31 cellular contexts compared by ENCODE assay signal in genomic region chr6:101429845-101430244, GRCh38. TPM values are rescaled to one million over a fixed set of nuclear protein-coding genes. Genes with fewer than 3 reads are reported as not detected.
"Had no signal": no experiment of that assay in that cellular context is flagged by ENCODE, and none has a peak within 500 bp of the region (broad histone marks: within the 10 kb centered on the region; RNA-seq: fewer than 3 reads in every experiment).

No MANE protein-coding gene starts in this region.

- H3K4me3 Mint-ChIP-seq: dendritic cell treated with granulocyte-macrophage colony-stimulating factor and Interleukin-4, amounts not matched to agents 40 ng/mL and 50 ng/mL, for 4 days; endodermal cell; immature natural killer cell; mesothelial cell of epicardium; naive B cell; nephron; stimulated activated naive CD8-positive, alpha-beta T cell treated with anti-CD3 and anti-CD28 coated beads, Interleukin-15, amount 100 ng/mL, for 72 hours had no signal

- DNase-seq: colonic mucosa; effector CD8-positive, alpha-beta T cell; endodermal cell; hypothalamus; immature natural killer cell; islet precursor cell; mesenchymal stem cell; mucosa of descending colon; naive B cell; nucleus accumbens; stimulated activated CD4-positive, alpha-beta T cell treated with anti-CD3 and anti-CD28 coated beads, Interleukin-12 subunit alpha, Interleukin-12 subunit beta, amount 100 ng/mL, for 4 hours; stimulated activated CD4-positive, alpha-beta T cell treated with anti-CD3 and anti-CD28 coated beads, Interleukin-1b, Interleukin-23, amount 100 ng/mL, for 48 hours; stimulated activated CD4-positive, alpha-beta T cell treated with anti-CD3 and anti-CD28 coated beads, Interleukin-4, amount 100 ng/mL, for 1 hour; stimulated activated CD8-positive, alpha-beta memory T cell treated with anti-CD3 and anti-CD28 coated beads, Interleukin-4, amount 100 ng/mL, for 48 hours; stimulated activated naive CD4-positive, alpha-beta T cell; stimulated activated naive CD8-positive, alpha-beta T cell treated with anti-CD3 and anti-CD28 coated beads, Interleukin-15, amount 100 ng/mL, for 72 hours; transverse colon; upper lobe of right lung; uterus had no signal

- H3K4me3 ChIP-seq: colonic mucosa, gastroesophageal sphincter, mucosa of descending colon, prostate gland, right atrium auricular region, smooth muscle cell, suprapubic skin, transverse colon, upper lobe of right lung, uterus had no signal

- H3K4me1 Mint-ChIP-seq: immature natural killer cell; mesothelial cell of epicardium; naive B cell; stimulated activated naive CD8-positive, alpha-beta T cell treated with anti-CD3 and anti-CD28 coated beads, Interleukin-15, amount 100 ng/mL, for 72 hours had no signal

- H3K4me1 ChIP-seq: colonic mucosa, foreskin keratinocyte, gastroesophageal sphincter, prostate gland, right atrium auricular region, suprapubic skin, transverse colon, upper lobe of right lung, uterus had no signal

- H3K27ac ChIP-seq: colonic mucosa, epithelial cell of prostate, foreskin keratinocyte, gastroesophageal sphincter, prostate gland, suprapubic skin, transverse colon, upper lobe of right lung, uterus had no signal

- H3K27me3 ChIP-seq: colonic mucosa, foreskin keratinocyte, gastroesophageal sphincter, right atrium auricular region, suprapubic skin, transverse colon, upper lobe of right lung, uterus had no signal

- H3K36me3 ChIP-seq: colonic mucosa, gastroesophageal sphincter, prostate gland, right atrium auricular region, suprapubic skin, transverse colon, upper lobe of right lung, uterus had no signal

- H3K36me3 Mint-ChIP-seq: mesothelial cell of epicardium, naive B cell had no signal

- H3K27me3 Mint-ChIP-seq: dendritic cell treated with granulocyte-macrophage colony-stimulating factor and Interleukin-4, amounts not matched to agents 40 ng/mL and 50 ng/mL, for 4 days; naive B cell; stimulated activated naive CD8-positive, alpha-beta T cell treated with anti-CD3 and anti-CD28 coated beads, Interleukin-15, amount 100 ng/mL, for 72 hours had no signal

- H3K9me3 ChIP-seq: colonic mucosa, gastroesophageal sphincter, mucosa of descending colon, prostate gland, right atrium auricular region, suprapubic skin, transverse colon, upper lobe of right lung, uterus had no signal

- H3K4me2 ChIP-seq: smooth muscle cell had no signal

- ATAC-seq: esophagus mucosa; gastroesophageal sphincter; mucosa of descending colon; stimulated activated naive CD8-positive, alpha-beta T cell treated with anti-CD3 and anti-CD28 coated beads, Interleukin-15, amount 100 ng/mL, for 72 hours had no signal

- H3K9me3 Mint-ChIP-seq: dendritic cell treated with granulocyte-macrophage colony-stimulating factor and Interleukin-4, amounts not matched to agents 40 ng/mL and 50 ng/mL, for 4 days; endodermal cell; mesothelial cell of epicardium; nephron; stimulated activated naive CD8-positive, alpha-beta T cell treated with anti-CD3 and anti-CD28 coated beads, Interleukin-15, amount 100 ng/mL, for 72 hours had no signal

- H3K27ac Mint-ChIP-seq: dendritic cell treated with granulocyte-macrophage colony-stimulating factor and Interleukin-4, amounts not matched to agents 40 ng/mL and 50 ng/mL, for 4 days; endodermal cell; immature natural killer cell; mesothelial cell of epicardium; naive B cell; stimulated activated naive CD8-positive, alpha-beta T cell treated with anti-CD3 and anti-CD28 coated beads, Interleukin-15, amount 100 ng/mL, for 72 hours had no signal

RNA-seq across cellular contexts. Expression of gene GRIK2, which starts 36.3 kb away (rescaled TPM):
- total RNA-seq: foreskin keratinocyte, lung microvascular endothelial cell had no signal
